In genomic region chrY:21869407-21870076, GRCh38 we compare ENCODE assay signal across 8 cellular contexts.
A peak's percentile ranks its signal among the peaks of the same experiment; 100 is the strongest.
DNase-seq lines count a peak whose midpoint lies in the region; ATAC-seq and FAIRE-seq lines count a peak whose summit lies in the region.
"Not testable (repeated sequence)": the region's sequence is repeated elsewhere in the genome, so short reads cannot be mapped to it uniquely, and the experiment has no call there.

No MANE protein-coding gene starts in this region.

- not testable (repeated sequence) for DNase-seq in GM19239 (ENCODE audit: insufficient read length, low spot score)

- peak; percentile 91 for ATAC-seq in GM18498 (IDR thresholded peaks at IDR 0.05; ENCODE audit: unreplicated experiment)
- ATAC-seq in GM21390 (IDR thresholded peaks at IDR 0.05; ENCODE audit: unreplicated experiment) = peak; percentile 92
- peak; percentile 86 for ATAC-seq in HG02588 (IDR thresholded peaks at IDR 0.05; ENCODE audit: unreplicated experiment)
- peak; percentile 91 for ATAC-seq in HG02884 (IDR thresholded peaks at IDR 0.05; ENCODE audit: unreplicated experiment)
- peak; percentile 72 for ATAC-seq in HG03066 (IDR thresholded peaks at IDR 0.05; ENCODE audit: low read depth, unreplicated experiment)
- peak; percentile 91 for ATAC-seq in HG03439 (IDR thresholded peaks at IDR 0.05; ENCODE audit: unreplicated experiment)
- peak; percentile 70 for ATAC-seq in HG03571 (IDR thresholded peaks at IDR 0.05; ENCODE audit: unreplicated experiment)

- peak; percentile 77 for FAIRE-seq in GM19239 (lab: Jason Lieb, UNC)
